2 cellular contexts compared by ENCODE assay signal in the genomic region with DNA sequence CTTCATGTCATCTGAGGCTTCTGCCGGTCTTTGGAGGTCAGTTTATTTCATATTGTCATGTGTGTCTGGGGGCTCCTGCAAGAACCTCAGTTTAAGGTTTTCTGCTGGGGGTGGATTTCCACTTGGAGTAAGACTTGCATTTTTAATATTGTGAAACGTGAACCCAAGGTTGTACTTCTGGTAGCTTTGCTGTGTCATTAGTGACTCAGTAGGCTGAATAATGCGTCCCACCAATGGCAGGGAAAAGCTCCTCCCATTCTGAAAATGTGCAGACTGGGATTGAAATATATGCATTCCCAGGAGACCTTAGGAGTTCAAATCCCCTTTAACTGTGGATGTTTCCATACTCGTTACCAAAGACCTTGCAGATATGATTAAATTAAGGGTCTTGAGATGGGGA.
TF ChIP-seq lines count a peak whose summit lies in the region.

No MANE protein-coding gene starts in this region.

TF ChIP-seq in IMR-90, 13 proteins besides CTCF, POLR2A, EP300 and RAD21:
- no peak for TF ChIP-seq ELK1 (IDR thresholded peaks at IDR 0.05; ENCODE audit: borderline replicate concordance, low read depth, low read length)
- TF ChIP-seq MXI1 (IDR thresholded peaks at IDR 0.05; ENCODE audit: borderline replicate concordance, low read depth, low read length) = no peak
- no peak for TF ChIP-seq RFX5 (IDR thresholded peaks at IDR 0.05; ENCODE audit: low read depth, low read length)
- TF ChIP-seq NFE2L2 (IDR thresholded peaks at IDR 0.05; ENCODE audit: low read depth, low read length) = peak; percentile 80
- no peak for TF ChIP-seq SMC3 (IDR thresholded peaks at IDR 0.05; ENCODE audit: low read depth, low read length)
- no peak for TF ChIP-seq RCOR1 (IDR thresholded peaks at IDR 0.05; ENCODE audit: insufficient replicate concordance, low read length)
- peak; percentile 5; the same call in 1 of the 2 replicates for TF ChIP-seq FOS (IDR thresholded peaks at IDR 0.05; ENCODE audit: low read depth, low read length)
- TF ChIP-seq MAFK (IDR thresholded peaks at IDR 0.05; ENCODE audit: low read depth, low read length) = peak; percentile 37; the same call in 1 of the 2 replicates
- TF ChIP-seq CEBPB (IDR thresholded peaks at IDR 0.05; ENCODE audit: low read depth, low read length) = peak; percentile 80

TF ChIP-seq in K562, 482 proteins besides CTCF, POLR2A, EP300 and RAD21:
- peak; percentile 32; the same call in 1 of the 2 replicates for TF ChIP-seq FOSL1 (tag; conservative IDR thresholded peaks at IDR 0.05)
- no peak for TF ChIP-seq NONO (IDR thresholded peaks at IDR 0.05; ENCODE audit: low read depth in 2 of 2, low read length in 1 of 2)
- no peak for TF ChIP-seq EZH2 (IDR thresholded peaks at IDR 0.05; ENCODE audit: borderline replicate concordance, low read depth, low read length)
- TF ChIP-seq ZNF561 (CRISPR knock-in tag; conservative IDR thresholded peaks at IDR 0.05) = no peak
